8 cellular contexts compared by ENCODE assay signal in the genomic region with DNA sequence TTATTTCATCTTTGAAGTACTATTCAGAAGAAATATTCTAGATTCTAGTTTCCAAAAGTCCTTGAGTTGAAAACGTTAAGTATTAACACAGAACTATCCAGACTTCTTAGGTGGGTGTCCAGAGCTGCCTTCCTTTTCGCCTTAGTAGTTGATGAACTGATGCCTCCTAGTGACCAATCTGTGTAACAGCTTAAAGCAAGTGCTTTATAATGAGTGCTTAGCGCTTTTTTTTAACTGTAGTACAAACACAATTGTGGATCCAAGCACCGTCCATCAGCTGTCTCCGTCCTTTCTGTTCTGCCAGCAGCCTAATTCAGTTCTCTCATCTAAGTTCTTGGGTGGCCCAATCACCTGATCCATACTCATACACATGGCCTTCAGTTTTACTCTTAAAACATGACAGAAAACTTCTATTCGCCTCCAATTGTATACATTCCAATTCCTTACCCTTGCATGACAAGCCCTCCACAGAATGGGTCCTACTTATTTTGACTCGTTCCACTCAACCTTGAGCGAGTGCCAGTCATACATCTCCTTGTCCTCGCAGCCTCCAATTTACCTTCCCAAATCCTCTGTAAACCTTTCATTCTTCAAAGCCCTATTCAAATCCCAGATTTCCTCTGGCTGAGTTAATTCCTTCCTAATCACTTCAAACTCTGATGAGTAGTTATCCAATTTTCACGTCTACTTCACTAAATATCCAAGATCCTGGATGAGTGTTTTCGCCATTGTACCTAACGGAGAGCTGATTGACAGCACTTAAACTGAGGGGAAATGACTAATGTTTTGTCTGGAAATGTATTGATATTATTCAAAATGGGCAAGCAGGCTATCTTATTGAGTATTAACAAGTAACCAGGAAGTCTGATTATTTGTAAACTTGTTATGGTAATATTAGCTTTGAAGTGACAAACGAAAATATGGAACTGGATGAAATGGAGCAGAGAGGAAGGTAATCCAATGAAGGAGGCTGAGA. TPM values are rescaled to one million over a fixed set of nuclear protein-coding genes. Genes with fewer than 3 reads are reported as not detected.
DNase-seq lines count a peak whose midpoint lies in the region; ATAC-seq, FAIRE-seq and TF ChIP-seq lines count a peak whose summit lies in the region.

No MANE protein-coding gene starts in this region.

- intact Hi-C loops in CD4-positive, alpha-beta memory T cell (cut with micrococcal nuclease), result loop anchor here (1.0 to 5.0 kb wide), 6 partner anchors 220 to 703 kb away; a partner anchor contains a TSS
- intact Hi-C loops in endothelial cell of umbilical vein (cut with micrococcal nuclease) (loop anchor here (1.0 to 10.0 kb wide), 10 partner anchors 253 to 703 kb away; a partner anchor contains a TSS), mucosa of descending colon (cut with DNase I, micrococcal nuclease) (loop anchor here (5.0 to 10.0 kb wide), 2 partner anchors 510 to 513 kb away; no protein-coding TSS in a partner anchor)

- CTCF ChIA-PET in CD4-positive, alpha-beta memory T cell (lab: Charles Lee; ENCODE audit: partially characterized antibody), result interaction anchor here (0.7 to 12.4 kb wide), 29 partner anchors 9 to 554 kb away, joined by 3 to 173 read pairs (median 4); no protein-coding TSS in a partner anchor
- CTCF ChIA-PET in endothelial cell of umbilical vein (lab: Charles Lee), result interaction anchor here (0.6 to 2.1 kb wide), 53 partner anchors 8 to 703 kb away, joined by 3 to 48 read pairs (median 4); a partner anchor contains a TSS

- peak; percentile 60 to 66 (median 64) for DNase-seq in CD4-positive, alpha-beta memory T cell
- peak; percentile 73 for DNase-seq in NCI-H146 (lab: John Stamatoyannopoulos, UW)
- DNase-seq in endothelial cell of umbilical vein (ENCODE audit: low read depth, low spot score), result peak; percentile 87
- DNase-seq in mucosa of descending colon, result peak in 1 of 3 donors; percentile 48
- no peak for DNase-seq in 8988T

- H3K9me3 ChIP-seq in CD4-positive, alpha-beta memory T cell (ENCODE audit: control insufficient read depth in 1 of 2, low read length in 2 of 2), result no peaks in the 10 kb centered on the region
- no peaks in the 10 kb centered on the region for H3K9me3 ChIP-seq in SU-DHL-6 (ENCODE audit: insufficient read depth, low read length)
- H3K9me3 ChIP-seq in endothelial cell of umbilical vein (replicated peaks; ENCODE audit: control insufficient read depth, insufficient read depth, low read length), result no peaks in the 10 kb centered on the region
- no peaks in the 10 kb centered on the region for H3K9me3 ChIP-seq in mucosa of descending colon

- no peaks in the 10 kb centered on the region for H3K9me3 Mint-ChIP-seq in CD4-positive, alpha-beta memory T cell

- H3K36me3 ChIP-seq in CD4-positive, alpha-beta memory T cell (ENCODE audit: insufficient read depth, low read length), result no peaks in the 10 kb centered on the region
- H3K36me3 ChIP-seq in SU-DHL-6 (ENCODE audit: low read length) (no peaks in the 10 kb centered on the region), endothelial cell of umbilical vein (ENCODE audit: control insufficient read depth in 2 of 2, extremely low read depth in 1 of 2, insufficient read depth in 2 of 2, low read length in 2 of 2) (no peaks in the 10 kb centered on the region), mucosa of descending colon (ENCODE audit: low read depth) (no peaks in the 10 kb centered on the region)

- H3K36me3 Mint-ChIP-seq in CD4-positive, alpha-beta memory T cell, result peaks cover 0 to 2% of the 10 kb centered on the region in 2 donors

- peak; percentile 58 for TF ChIP-seq CTCF in SU-DHL-6 (IDR thresholded peaks at IDR 0.05; ENCODE audit: insufficient read depth, low read length, poor library complexity, severe bottlenecking)
- TF ChIP-seq CTCF in endothelial cell of umbilical vein (IDR thresholded peaks at IDR 0.05; ENCODE audit: extremely low read depth in 1 of 2, insufficient read depth in 1 of 2, low read depth in 1 of 2, low read length in 2 of 2), result peak; percentile 68 to 79
- TF ChIP-seq CTCF in mucosa of descending colon (IDR thresholded peaks at IDR 0.05), result peak; percentile 59

- no peak overlapping the region for H3K4me2 ChIP-seq in SU-DHL-6 (ENCODE audit: low read depth, low read length, poor library complexity, severe bottlenecking)
- H3K4me2 ChIP-seq in endothelial cell of umbilical vein (ENCODE audit: insufficient read depth, low read length), result peak overlapping the region; percentile 86

- dilution Hi-C loops in endothelial cell of umbilical vein (cut with MboI; ENCODE audit: extremely low pct_ligation_motif_present, low sequenced_read_pairs), result loop anchor here (25.0 kb wide), 1 partner anchor 525 kb away; a partner anchor contains a TSS

- peak overlapping the region in 5 of 7 donors; percentile 0 to 68 (median 6) for H3K27ac Mint-ChIP-seq in CD4-positive, alpha-beta memory T cell

- H3K4me1 ChIP-seq in CD4-positive, alpha-beta memory T cell (ENCODE audit: insufficient read depth, low read length), result peaks cover 5% of the 10 kb centered on the region
- H3K4me1 ChIP-seq in endothelial cell of umbilical vein (ENCODE audit: control insufficient read depth, extremely low read depth, insufficient read depth, low read length), result peaks cover 26% of the 10 kb centered on the region
- peaks cover 6% of the 10 kb centered on the region for H3K4me1 ChIP-seq in mucosa of descending colon (ENCODE audit: low read depth)

- BruUV-seq in endothelial cell of umbilical vein (replicated peaks; lab: Mats Ljungman, UMichigan), result TSS peak; percentile 31

- peaks cover 40% of the 10 kb centered on the region for H3F3A ChIP-seq in SU-DHL-6 (ENCODE audit: insufficient read depth)

- H3K27ac ChIP-seq in CD4-positive, alpha-beta memory T cell (ENCODE audit: low read depth, low read length), result no peak overlapping the region
- H3K27ac ChIP-seq in SU-DHL-6 (ENCODE audit: low read depth, low read length) (no peak overlapping the region), endothelial cell of umbilical vein (ENCODE audit: insufficient read depth, low read depth, low read length) (peak overlapping the region; percentile 88)

- peak; percentile 64 for ATAC-seq in GM18519 (IDR thresholded peaks at IDR 0.05; ENCODE audit: low FRiP score, unreplicated experiment)
- ATAC-seq in HG02970 (IDR thresholded peaks at IDR 0.05; ENCODE audit: low FRiP score, unreplicated experiment), result peak; percentile 49
- ATAC-seq in mucosa of descending colon, result peak; percentile 80

- no peaks in the 10 kb centered on the region for H3K9me2 ChIP-seq in SU-DHL-6 (replicated peaks; ENCODE audit: insufficient read depth, low read length)

- peak; percentile 60 for TF ChIP-seq POLR2A in endothelial cell of umbilical vein (IDR thresholded peaks at IDR 0.05; ENCODE audit: low read depth, low read length)

- no peaks in the 10 kb centered on the region for H3K9me1 ChIP-seq in endothelial cell of umbilical vein (replicated peaks; ENCODE audit: control insufficient read depth, extremely low read depth, insufficient read depth, low read length)

- H3K4me3 ChIP-seq in CD4-positive, alpha-beta memory T cell (ENCODE audit: low read length in 2 of 2), result no peak overlapping the region
- no peak overlapping the region for H3K4me3 ChIP-seq in SU-DHL-6 (ENCODE audit: insufficient read depth, low read length, poor library complexity, severe bottlenecking)
- peak overlapping the region in 1 of 3 experiments; percentile 45 for H3K4me3 ChIP-seq in endothelial cell of umbilical vein (replicated peaks in 1 of 3; ENCODE audit: insufficient read depth in 1 of 3, low read depth in 1 of 3, low read length in 3 of 3)
- no peak overlapping the region for H3K4me3 ChIP-seq in mucosa of descending colon

- no peak overlapping the region for H3K4me3 Mint-ChIP-seq in CD4-positive, alpha-beta memory T cell

- peak; percentile 80 for FAIRE-seq in endothelial cell of umbilical vein (lab: Jason Lieb, UNC)

- no peaks in the 10 kb centered on the region for H3K79me2 ChIP-seq in SU-DHL-6 (ENCODE audit: insufficient read depth, low read length)
- no peaks in the 10 kb centered on the region for H3K79me2 ChIP-seq in endothelial cell of umbilical vein (ENCODE audit: control insufficient read depth, insufficient read depth, low read length)

- no peaks in the 10 kb centered on the region for H3K27me3 Mint-ChIP-seq in CD4-positive, alpha-beta memory T cell

- H2AFZ ChIP-seq in SU-DHL-6 (ENCODE audit: low read depth, low read length, severe bottlenecking) (no peak overlapping the region), endothelial cell of umbilical vein (ENCODE audit: low read depth, low read length) (no peak overlapping the region)

- POLR2A ChIA-PET in CD4-positive, alpha-beta memory T cell (lab: Charles Lee; ENCODE audit: partially characterized antibody), result interaction anchor here (1.0 to 1.4 kb wide), 4 partner anchors 13 to 552 kb away, joined by 3 to 6 read pairs (median 3); no protein-coding TSS in a partner anchor
- POLR2A ChIA-PET in endothelial cell of umbilical vein (lab: Charles Lee), result no interaction called here

- peaks cover 10 to 17% (median 13%) of the 10 kb centered on the region in 4 donors for H3K4me1 Mint-ChIP-seq in CD4-positive, alpha-beta memory T cell

- H3K27me3 ChIP-seq in CD4-positive, alpha-beta memory T cell (ENCODE audit: insufficient read depth, low read length), result no peaks in the 10 kb centered on the region
- H3K27me3 ChIP-seq in SU-DHL-6 (ENCODE audit: low read length) (no peaks in the 10 kb centered on the region), endothelial cell of umbilical vein (ENCODE audit: control insufficient read depth in 2 of 2, insufficient read depth in 2 of 2, low read length in 2 of 2) (no peaks in the 10 kb centered on the region)

- H3K9ac ChIP-seq in SU-DHL-6 (ENCODE audit: low read length) (no peak overlapping the region), endothelial cell of umbilical vein (replicated peaks; ENCODE audit: extremely low read depth, insufficient read depth, low read length) (peak overlapping the region; percentile 71)

- H4K20me1 ChIP-seq in SU-DHL-6 (ENCODE audit: low read depth, low read length) (no peaks in the 10 kb centered on the region), endothelial cell of umbilical vein (replicated peaks; ENCODE audit: control insufficient read depth, extremely low read depth, insufficient read depth, low read length) (no peaks in the 10 kb centered on the region)

RNA-seq across cellular contexts. Expression of a gene that starts 5.8 kb away (rescaled TPM):
- total RNA-seq in CD4-positive, alpha-beta memory T cell, result 1 to 10 TPM; 8.2 to 8.5 TPM
- polyA plus RNA-seq in CD4-positive, alpha-beta memory T cell, result 1 to 10 TPM; 1.3 to 2.3 TPM
- total RNA-seq in endothelial cell of umbilical vein (26.8 and 30.8 TPM in 2 replicates), mucosa of descending colon (1 to 10 TPM; 2.2 to 8.8 (median 3.5) TPM)
- polyA plus RNA-seq in endothelial cell of umbilical vein, result 13.8 and 14.1 TPM in 2 replicates
- polyA plus RNA-seq in endothelial cell of umbilical vein (2011; cell fraction: cytosol; rRNA removed), result 9.5 and 10.7 TPM in 2 replicates
- polyA plus RNA-seq in endothelial cell of umbilical vein (2011; cell fraction: nucleus; rRNA removed), result 12.0 and 13.5 TPM in 2 replicates
- polyA plus RNA-seq in endothelial cell of umbilical vein (2012), result 15.9 and 23.2 TPM in 2 replicates
- 12.6 and 18.0 TPM in 2 replicates for polyA minus RNA-seq in endothelial cell of umbilical vein
- 6.0 TPM for polyA minus RNA-seq in endothelial cell of umbilical vein (2011; cell fraction: cytosol; rRNA and poly(A)+ RNA removed)
- 23.9 and 38.3 TPM in 2 replicates for polyA minus RNA-seq in endothelial cell of umbilical vein (2011; cell fraction: nucleus; rRNA and poly(A)+ RNA removed)

RNA-seq across cellular contexts. Expression of a gene that starts 47.1 kb away (rescaled TPM):
- total RNA-seq in CD4-positive, alpha-beta memory T cell, result 100 to 1,000 TPM; 673 to 718 TPM
- polyA plus RNA-seq in CD4-positive, alpha-beta memory T cell, result 100 to 1,000 TPM; 156 to 203 TPM
- total RNA-seq in endothelial cell of umbilical vein (649 and 665 TPM in 2 replicates), mucosa of descending colon (100 to 1,000 TPM in 2 of 3 donors, 10 to 100 TPM in 1; 81.4 to 310 (median 142) TPM)
- 78.8 and 127 TPM in 2 replicates for polyA plus RNA-seq in endothelial cell of umbilical vein
- polyA plus RNA-seq in endothelial cell of umbilical vein (2011; cell fraction: cytosol; rRNA removed), result 340 and 349 TPM in 2 replicates
- polyA plus RNA-seq in endothelial cell of umbilical vein (2011; cell fraction: nucleus; rRNA removed), result 222 and 301 TPM in 2 replicates
- polyA plus RNA-seq in endothelial cell of umbilical vein (2012), result 819 and 954 TPM in 2 replicates
- polyA minus RNA-seq in endothelial cell of umbilical vein, result 109 and 130 TPM in 2 replicates
- polyA minus RNA-seq in endothelial cell of umbilical vein (2011; cell fraction: cytosol; rRNA and poly(A)+ RNA removed), result 305 TPM
- 196 and 279 TPM in 2 replicates for polyA minus RNA-seq in endothelial cell of umbilical vein (2011; cell fraction: nucleus; rRNA and poly(A)+ RNA removed)
